ENCODE assay signal across 8 cellular contexts in the genomic region with DNA sequence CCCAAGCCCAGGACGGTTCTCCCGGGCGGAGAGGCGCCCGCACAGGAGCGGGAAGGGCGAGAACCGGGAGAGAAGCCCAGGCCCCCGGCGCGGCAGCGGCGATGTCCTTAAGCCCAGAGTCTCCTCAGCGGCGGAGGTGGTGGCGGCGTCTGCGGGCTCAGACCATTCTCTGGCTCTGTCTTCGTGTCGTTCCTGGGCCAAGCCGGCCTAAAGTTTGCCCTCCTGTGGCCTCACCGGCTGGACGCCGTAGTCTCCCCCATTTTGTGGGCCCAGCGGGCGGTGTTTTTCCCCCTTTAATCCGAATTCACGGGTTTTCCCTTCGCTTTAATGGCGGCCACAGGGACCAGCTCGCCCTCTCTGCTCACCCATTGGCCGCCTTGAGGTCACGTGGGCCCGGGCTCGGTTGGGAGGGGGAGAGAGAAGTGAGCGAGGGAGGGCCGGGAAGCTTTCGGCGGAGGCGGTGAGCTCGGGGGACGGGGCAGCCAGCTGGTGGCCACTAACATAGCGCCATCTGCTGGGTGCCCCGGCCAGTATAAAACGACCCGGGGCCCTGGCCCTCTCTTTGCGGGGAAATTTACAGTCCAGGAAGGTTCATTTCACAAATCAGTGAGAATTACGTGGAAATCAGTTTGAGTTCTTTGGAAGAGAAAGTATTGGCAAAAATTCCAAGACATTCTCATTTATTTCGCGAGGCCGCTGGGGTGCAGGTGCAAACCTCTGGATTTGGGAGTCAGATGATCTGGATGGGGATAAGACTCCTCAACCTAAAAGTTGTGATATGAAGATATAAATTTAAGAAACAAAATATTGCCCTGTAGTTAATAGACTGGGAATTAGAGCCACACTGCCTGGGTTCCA. TPM values are rescaled to one million over a fixed set of nuclear protein-coding genes. Genes with fewer than 3 reads are reported as not detected.
DNase-seq lines count a peak whose midpoint lies in the region; ATAC-seq and TF ChIP-seq lines count a peak whose summit lies in the region.

No MANE protein-coding gene starts in this region.

- WGBS in aorta, 2 donors = 1 to 2% methylated on average over 51 of the region's 51 CpGs

- peak; percentile 89 for TF ChIP-seq CTCF in astrocyte of the cerebellum (IDR thresholded peaks at IDR 0.05; ENCODE audit: low read depth, low read length, missing control alignments)

- H3K27ac ChIP-seq in rectal smooth muscle tissue (ENCODE audit: low read depth, low read length) (peak overlapping the region; percentile 96), aorta (ENCODE audit: low read depth in 1 of 2, low read length in 2 of 2) (peak overlapping the region; percentile 92 to 94)

- intact Hi-C loops in aorta (cut with DNase I) = loop anchor here (10.0 kb wide), 2 partner anchors 141 to 651 kb away; partner anchors contain the start of gene INTS2 (in 2 of the 2)

- H3K4me3 ChIP-seq in astrocyte of the cerebellum (ENCODE audit: low read depth, low read length) (peak overlapping the region; percentile 93), rectal smooth muscle tissue (ENCODE audit: low read length) (peak overlapping the region; percentile 97), aorta (ENCODE audit: low read length in 2 of 2) (peak overlapping the region; percentile 97)

- H3K4me1 ChIP-seq in rectal smooth muscle tissue (ENCODE audit: control insufficient read depth, insufficient read depth, low read length) (peaks cover 16% of the 10 kb centered on the region), aorta (ENCODE audit: control insufficient read depth in 1 of 2, insufficient read depth in 2 of 2, low read length in 2 of 2) (no peaks in the 10 kb centered on the region)

- H3K9ac ChIP-seq in rectal smooth muscle tissue (ENCODE audit: low read length) = peak overlapping the region; percentile 97

- no peaks in the 10 kb centered on the region for H3K27me3 ChIP-seq in rectal smooth muscle tissue (ENCODE audit: control insufficient read depth, insufficient read depth, low read length)
- no peaks in the 10 kb centered on the region for H3K27me3 ChIP-seq in aorta (ENCODE audit: control insufficient read depth in 1 of 2, insufficient read depth in 2 of 2, low read length in 1 of 2)

- ATAC-seq in GM18508 (IDR thresholded peaks at IDR 0.05; ENCODE audit: insufficient read depth, unreplicated experiment) (peak; percentile 34), HG02981 (IDR thresholded peaks at IDR 0.05; ENCODE audit: unreplicated experiment) (peak; percentile 94), aorta (ENCODE audit: low FRiP score) (peak; percentile 100)

- no peaks in the 10 kb centered on the region for H3K9me3 ChIP-seq in aorta (ENCODE audit: control insufficient read depth, low read length)

- H3K36me3 ChIP-seq in rectal smooth muscle tissue (ENCODE audit: control insufficient read depth, insufficient read depth, low read length) (peaks cover 4% of the 10 kb centered on the region), aorta (ENCODE audit: control insufficient read depth in 1 of 2, insufficient read depth in 2 of 2, low read length in 1 of 2) (no peaks in the 10 kb centered on the region)

- in situ Hi-C loops in astrocyte of the cerebellum (cut with HindIII; ENCODE audit: low sequenced_read_pairs) = no loop called here

- DNase-seq in NCI-H2029 (lab: John Stamatoyannopoulos, UW) = peak; percentile 93
- DNase-seq in T-helper 9 cell = peak; percentile 99
- peak; percentile 95 for DNase-seq in astrocyte of the cerebellum (ENCODE audit: low read depth)
- DNase-seq in hepatic stellate cell (ENCODE audit: low spot score) = peak; percentile 98
- peak; percentile 99 to 100 for DNase-seq in aorta

RNA-seq across cellular contexts. Expression of gene MED13, which starts 0.8 kb away (rescaled TPM):
- total RNA-seq in aorta = 10 to 100 TPM; 80.1 to 80.4 TPM
- 10 to 100 TPM in 1 of 2 donors, 1 to 10 TPM in 1; 4.8 to 14.8 TPM for polyA plus RNA-seq in aorta

Comparison
In these comparisons a context has a peak if more than half of its experiments do, and no peak if none do; other contexts are left out.
1. Peak in every context shown above with its lines: DNase-seq, ATAC-seq, H3K4me3 ChIP-seq and H3K27ac ChIP-seq.
2. ATAC-seq: peak in every context shown above with its lines; median percentile 100 in aorta; 94 in HG02981; 34 in GM18508.